ENCODE assay signal across 23 cellular contexts in genomic region chr5:140828402-140828737, GRCh38. TPM values are rescaled to one million over a fixed set of nuclear protein-coding genes. Genes with fewer than 3 reads are reported as not detected.
A peak's percentile ranks its signal among the peaks of the same experiment; 100 is the strongest.
DNase-seq lines count a peak whose midpoint lies in the region; ATAC-seq and TF ChIP-seq lines count a peak whose summit lies in the region.
"Had no signal": no experiment of that assay in that cellular context is flagged by ENCODE, and none has a peak within 500 bp of the region (broad histone marks: within the 10 kb centered on the region; RNA-seq: fewer than 3 reads in every experiment).

No MANE protein-coding gene starts in this region.

- H3K27ac Mint-ChIP-seq in MCF 10A (ENCODE audit: low read depth, unreplicated experiment), result no peak overlapping the region
- no peak overlapping the region for H3K27ac Mint-ChIP-seq in WTC11
- no peak overlapping the region for H3K27ac Mint-ChIP-seq in activated T-helper 17 cell treated with anti-CD3 and anti-CD28 coated beads, Interleukin-2, amount 50 U/mL, for 72 hours
- H3K27ac Mint-ChIP-seq: stimulated activated memory B cell treated with anti-CD40 and anti-IgM and Interleukin-4, amounts not matched to agents 10 μg/mL and 1 μg/mL and 100 μg/mL, for 72 hours had no signal

- POLR2A ChIA-PET in MCF 10A (lab: Yijun Ruan, JAX), result interaction anchor here (1.2 to 2.6 kb wide), 3 partner anchors 21 to 221 kb away, joined by 3 to 19 read pairs (median 8); no protein-coding TSS in a partner anchor
- POLR2A ChIA-PET in WTC11 (lab: Charles Lee), result no interaction called here

- H3K9me3 Mint-ChIP-seq in MCF 10A (ENCODE audit: unreplicated experiment), result peaks cover 9% of the 10 kb centered on the region
- H3K9me3 Mint-ChIP-seq in WTC11, result 0 out of 2 replicates have a peak, but pooled peaks cover 3% of the 10 kb centered on the region
- H3K9me3 Mint-ChIP-seq in activated T-helper 17 cell treated with anti-CD3 and anti-CD28 coated beads, Interleukin-2, amount 50 U/mL, for 72 hours, result peaks cover 12% of the 10 kb centered on the region

- H3K9me3 ChIP-seq in mammary epithelial cell (replicated peaks; ENCODE audit: insufficient read depth, low read length), result peaks cover 21% of the 10 kb centered on the region
- H3K9me3 ChIP-seq in upper lobe of right lung, result peaks cover 5% of the 10 kb centered on the region
- H3K9me3 ChIP-seq: HAP-1 had no signal

- dilution Hi-C loops in mammary epithelial cell (cut with HindIII; ENCODE audit: low sequenced_read_pairs), result no loop called here

- 55% methylated on average over 9 of the region's 12 CpGs for WGBS in mammary epithelial cell (ENCODE audit: low coverage, missing lambda C conversion rate)

- BruUV-seq in MCF 10A (replicated peaks; lab: Mats Ljungman, UMichigan) (no TSS peak), mammary epithelial cell (replicated peaks; lab: Mats Ljungman, UMichigan) (no TSS peak)

- no peaks in the 10 kb centered on the region for H3K36me3 ChIP-seq in mammary epithelial cell (ENCODE audit: insufficient read depth, low read length)
- H3K36me3 ChIP-seq in upper lobe of right lung, result no peaks in the 10 kb centered on the region
- H3K36me3 ChIP-seq: ascending aorta, HAP-1, left ventricle myocardium inferior, sigmoid colon had no signal

- DNase-seq in MCF 10A (ENCODE audit: unreplicated experiment) (peak; percentile 8), mammary epithelial cell (no peak), WTC11 (ENCODE audit: low spot score) (no peak), medulla oblongata (ENCODE audit: extremely low spot score) (peak; percentile 14), upper lobe of right lung (no peak), NCI-H748 treated with DMSO at 0.1 percent for 48 hours (lab: John Stamatoyannopoulos, UW) (no peak)
- DNase-seq in stimulated activated CD4-positive, alpha-beta T cell treated with anti-CD3 and anti-CD28 coated beads, Interleukin-4, amount 100 ng/mL, for 24 hours, result no peak
- DNase-seq: activated CD4-positive, alpha-beta T cell treated with anti-CD3 and anti-CD28 coated beads for 4 hours; activated T-cell treated with anti-CD3 and anti-CD28 coated beads, Interleukin-2, amount 50 U/mL, for 48 hours; COR-L47; left ventricle myocardium inferior; naive thymus-derived CD4-positive, alpha-beta T cell; NCI-H1694 treated with DMSO at 0.1 percent for 48 hours; NCI-H82; sigmoid colon had no signal

- intact Hi-C loops in MCF 10A (cut with micrococcal nuclease) (no loop called here), mammary epithelial cell (cut with micrococcal nuclease) (no loop called here), upper lobe of right lung (cut with DNase I) (no loop called here)

- peak overlapping the region; percentile 81 for H3K4me3 Mint-ChIP-seq in MCF 10A (ENCODE audit: unreplicated experiment)
- H3K4me3 Mint-ChIP-seq in WTC11, result peak overlapping the region; percentile 74
- H3K4me3 Mint-ChIP-seq in activated T-helper 17 cell treated with anti-CD3 and anti-CD28 coated beads, Interleukin-2, amount 50 U/mL, for 72 hours, result no peak overlapping the region
- H3K4me3 Mint-ChIP-seq: stimulated activated memory B cell treated with anti-CD40 and anti-IgM and Interleukin-4, amounts not matched to agents 10 μg/mL and 1 μg/mL and 100 μg/mL, for 72 hours had no signal

- H3K4me3 ChIP-seq in mammary epithelial cell (replicated peaks in 1 of 3; ENCODE audit: insufficient read depth in 1 of 3, low read depth in 2 of 3, low read length in 3 of 3), result peak overlapping the region in 1 of 3 experiments; percentile 31
- peak overlapping the region; percentile 6 for H3K4me3 ChIP-seq in upper lobe of right lung
- H3K4me3 ChIP-seq: HAP-1, hepatocyte, left ventricle myocardium inferior had no signal

- H3K4me1 ChIP-seq in mammary epithelial cell (ENCODE audit: insufficient read depth, low read length) (no peaks in the 10 kb centered on the region), upper lobe of right lung (no peaks in the 10 kb centered on the region)
- H3K4me1 ChIP-seq: ascending aorta, HAP-1, left ventricle myocardium inferior, sigmoid colon had no signal

- H3K27ac ChIP-seq in mammary epithelial cell (ENCODE audit: insufficient read depth, low read depth, low read length), result no peak overlapping the region
- H3K27ac ChIP-seq in upper lobe of right lung, result no peak overlapping the region
- H3K27ac ChIP-seq: ascending aorta, hepatocyte, KMS-11, left ventricle myocardium inferior, sigmoid colon had no signal

- CTCF ChIA-PET in MCF 10A (lab: Yijun Ruan, JAX), result interaction anchor here (0.8 to 3.8 kb wide), 7 partner anchors 10 to 735 kb away, joined by 3 to 27 read pairs (median 5); partner anchors contain the start of gene PCDHA4
- CTCF ChIA-PET in mammary epithelial cell (lab: Charles Lee; ENCODE audit: low non-redundant PET), result no interaction called here
- CTCF ChIA-PET in WTC11 (lab: Charles Lee), result interaction anchor here (0.6 to 3.6 kb wide), 12 partner anchors 13 to 299 kb away, joined by 3 to 32 read pairs (median 4); partner anchors contain the start of genes PCDHA1, PCDHA10, PCDHA2 and PCDHA4

- H2AFZ ChIP-seq in mammary epithelial cell (ENCODE audit: low read depth, low read length), result no peak overlapping the region
- H2AFZ ChIP-seq: hepatocyte had no signal

- ATAC-seq in WTC11 (peak; percentile 77), upper lobe of right lung (no peak)
- no peak for ATAC-seq in activated T-helper 17 cell treated with anti-CD3 and anti-CD28 coated beads, Interleukin-2, amount 50 U/mL, for 72 hours (replicated peaks)
- ATAC-seq: naive thymus-derived CD4-positive, alpha-beta T cell; stimulated activated memory B cell treated with anti-CD40 and anti-IgM and Interleukin-4, amounts not matched to agents 10 μg/mL and 1 μg/mL and 100 μg/mL, for 72 hours had no signal

- no peaks in the 10 kb centered on the region for H4K20me1 ChIP-seq in mammary epithelial cell (ENCODE audit: insufficient read depth, low read length)

- in situ Hi-C loops in mammary epithelial cell (cut with MboI; ENCODE audit: low sequenced_read_pairs in 2 of 2), result no loop called here

- H3K36me3 Mint-ChIP-seq in MCF 10A (ENCODE audit: insufficient read depth, unreplicated experiment), result peaks cover 5% of the 10 kb centered on the region
- peaks cover 14% of the 10 kb centered on the region for H3K36me3 Mint-ChIP-seq in WTC11
- no peaks in the 10 kb centered on the region for H3K36me3 Mint-ChIP-seq in activated T-helper 17 cell treated with anti-CD3 and anti-CD28 coated beads, Interleukin-2, amount 50 U/mL, for 72 hours (ENCODE audit: low read depth)
- H3K36me3 Mint-ChIP-seq: stimulated activated memory B cell treated with anti-CD40 and anti-IgM and Interleukin-4, amounts not matched to agents 10 μg/mL and 1 μg/mL and 100 μg/mL, for 72 hours had no signal

- H3K4me1 Mint-ChIP-seq in MCF 10A (ENCODE audit: insufficient read depth, unreplicated experiment), result no peaks in the 10 kb centered on the region
- peaks cover 4% of the 10 kb centered on the region; the same call in 1 of the 2 replicates for H3K4me1 Mint-ChIP-seq in WTC11
- H3K4me1 Mint-ChIP-seq in activated T-helper 17 cell treated with anti-CD3 and anti-CD28 coated beads, Interleukin-2, amount 50 U/mL, for 72 hours, result no peaks in the 10 kb centered on the region
- H3K4me1 Mint-ChIP-seq: naive thymus-derived CD4-positive, alpha-beta T cell; stimulated activated memory B cell treated with anti-CD40 and anti-IgM and Interleukin-4, amounts not matched to agents 10 μg/mL and 1 μg/mL and 100 μg/mL, for 72 hours had no signal

- H3K27me3 Mint-ChIP-seq in MCF 10A (ENCODE audit: insufficient read depth, unreplicated experiment), result no peaks in the 10 kb centered on the region
- no peaks in the 10 kb centered on the region for H3K27me3 Mint-ChIP-seq in WTC11 (ENCODE audit: low read depth)
- peaks cover 27% of the 10 kb centered on the region for H3K27me3 Mint-ChIP-seq in activated T-helper 17 cell treated with anti-CD3 and anti-CD28 coated beads, Interleukin-2, amount 50 U/mL, for 72 hours

- H3K4me2 ChIP-seq in mammary epithelial cell (ENCODE audit: insufficient read depth, low read depth, low read length), result no peak overlapping the region
- H3K4me2 ChIP-seq: hepatocyte, KMS-11 had no signal

- H3K79me2 ChIP-seq in mammary epithelial cell (ENCODE audit: insufficient read depth, low read length), result no peaks in the 10 kb centered on the region
- H3K79me2 ChIP-seq: hepatocyte had no signal

- H3K9ac ChIP-seq in mammary epithelial cell (ENCODE audit: insufficient read depth, low read length), result no peak overlapping the region
- H3K9ac ChIP-seq: KMS-11 had no signal

- peak; percentile 15 for TF ChIP-seq CTCF in MCF 10A (IDR thresholded peaks at IDR 0.05; ENCODE audit: unreplicated experiment)
- TF ChIP-seq CTCF in mammary epithelial cell (conservative IDR thresholded peaks at IDR 0.05 in 1 of 2, IDR thresholded peaks at IDR 0.05 in 1 of 2; ENCODE audit: extremely low read depth in 1 of 2, insufficient read depth in 1 of 2, low read depth in 1 of 2, low read length in 2 of 2), result no peak
- TF ChIP-seq CTCF in WTC11 (IDR thresholded peaks at IDR 0.05), result no peak
- TF ChIP-seq CTCF in upper lobe of right lung (IDR thresholded peaks at IDR 0.05), result no peak

- H3K27me3 ChIP-seq in mammary epithelial cell (ENCODE audit: insufficient read depth, low read length) (no peaks in the 10 kb centered on the region), upper lobe of right lung (peaks cover 17% of the 10 kb centered on the region)
- H3K27me3 ChIP-seq: ascending aorta, hepatocyte had no signal

RNA-seq across cellular contexts. Expression of gene PCDHA6, which starts 0.6 kb away (rescaled TPM):
- 1.0 and 1.5 TPM in 2 replicates for total RNA-seq in MCF 10A (2022)
- under 1 TPM; 0.49 to 0.67 TPM for total RNA-seq in mammary epithelial cell
- 0.18 TPM for polyA plus RNA-seq in mammary epithelial cell
- 3.2 TPM for polyA minus RNA-seq in mammary epithelial cell
- 2.0 to 2.4 TPM (median 2.4 TPM) in 3 replicates for total RNA-seq in WTC11 (2021)
- 0.64 TPM for total RNA-seq in upper lobe of right lung
- total RNA-seq in activated T-helper 17 cell treated with anti-CD3 and anti-CD28 coated beads, Interleukin-2, amount 50 U/mL, for 72 hours, result not detected
- total RNA-seq: ascending aorta; dermis microvascular lymphatic vessel endothelial cell; left ventricle myocardium inferior; naive thymus-derived CD4-positive, alpha-beta T cell; T-helper 2 cell treated with Interferon-gamma antibody and Interleukin-4, amounts not matched to agents 100 ng/mL and 5 ng/mL, for 36 hours had no signal
- polyA plus RNA-seq: naive thymus-derived CD4-positive, alpha-beta T cell had no signal

RNA-seq across cellular contexts. Expression of gene PCDHA7, which starts 5.7 kb away (rescaled TPM):
- total RNA-seq in MCF 10A (2022), result 0.40 and 0.69 TPM in 2 replicates
- total RNA-seq in mammary epithelial cell, result under 1 TPM; under 0.01 to 0.26 TPM
- 0.02 TPM for polyA plus RNA-seq in mammary epithelial cell
- not detected for polyA minus RNA-seq in mammary epithelial cell
- 2.3 to 2.7 TPM (median 2.4 TPM) in 3 replicates for total RNA-seq in WTC11 (2021)
- 0.35 TPM for total RNA-seq in upper lobe of right lung
- total RNA-seq in activated T-helper 17 cell treated with anti-CD3 and anti-CD28 coated beads, Interleukin-2, amount 50 U/mL, for 72 hours, result not detected
- total RNA-seq: ascending aorta; left ventricle myocardium inferior; naive thymus-derived CD4-positive, alpha-beta T cell; T-helper 2 cell treated with Interferon-gamma antibody and Interleukin-4, amounts not matched to agents 100 ng/mL and 5 ng/mL, for 36 hours had no signal
- polyA plus RNA-seq: naive thymus-derived CD4-positive, alpha-beta T cell had no signal

RNA-seq across cellular contexts. Expression of gene PCDHA5, which starts 7.0 kb away (rescaled TPM):
- total RNA-seq in MCF 10A (2022), result 0.12 and 0.22 TPM in 2 replicates
- under 1 TPM; 0.17 to 0.38 TPM for total RNA-seq in mammary epithelial cell
- polyA plus RNA-seq in mammary epithelial cell, result not detected
- not detected for polyA minus RNA-seq in mammary epithelial cell
- 0.85 to 0.94 TPM (median 0.90 TPM) in 3 replicates for total RNA-seq in WTC11 (2021)
- 0.43 TPM for total RNA-seq in upper lobe of right lung
- not detected for total RNA-seq in activated T-helper 17 cell treated with anti-CD3 and anti-CD28 coated beads, Interleukin-2, amount 50 U/mL, for 72 hours
- total RNA-seq: ascending aorta; left ventricle myocardium inferior; naive thymus-derived CD4-positive, alpha-beta T cell; T-helper 2 cell treated with Interferon-gamma antibody and Interleukin-4, amounts not matched to agents 100 ng/mL and 5 ng/mL, for 36 hours had no signal
- polyA plus RNA-seq: naive thymus-derived CD4-positive, alpha-beta T cell had no signal

RNA-seq across cellular contexts. Expression of gene PCDHA8, which starts 12.6 kb away (rescaled TPM):
- total RNA-seq in MCF 10A (2022), result 0.25 TPM in 1 of 2 replicates, not detected in the other
- under 1 TPM in 1 of 2 donors, not detected in 1; under 0.01 TPM for total RNA-seq in mammary epithelial cell
- polyA plus RNA-seq in mammary epithelial cell, result not detected
- polyA minus RNA-seq in mammary epithelial cell, result not detected
- total RNA-seq in WTC11 (2021), result 0.85 to 1.3 TPM (median 1.3 TPM) in 3 replicates
- 0.49 TPM for total RNA-seq in upper lobe of right lung
- total RNA-seq in activated T-helper 17 cell treated with anti-CD3 and anti-CD28 coated beads, Interleukin-2, amount 50 U/mL, for 72 hours, result not detected
- total RNA-seq: ascending aorta; dermis microvascular lymphatic vessel endothelial cell; left ventricle myocardium inferior; naive thymus-derived CD4-positive, alpha-beta T cell; T-helper 2 cell treated with Interferon-gamma antibody and Interleukin-4, amounts not matched to agents 100 ng/mL and 5 ng/mL, for 36 hours had no signal
- polyA plus RNA-seq: naive thymus-derived CD4-positive, alpha-beta T cell; sigmoid colon had no signal

RNA-seq across cellular contexts. Expression of gene PCDHA9, which starts 19.8 kb away (rescaled TPM):
- total RNA-seq in MCF 10A (2022) (0.25 and 0.28 TPM in 2 replicates), mammary epithelial cell (under 1 TPM; 0.07 to 0.83 TPM), WTC11 (2021) (1.1 to 1.5 TPM (median 1.4 TPM) in 3 replicates), upper lobe of right lung (0.20 TPM)
- not detected for polyA plus RNA-seq in mammary epithelial cell
- polyA minus RNA-seq in mammary epithelial cell, result not detected
- not detected for total RNA-seq in activated T-helper 17 cell treated with anti-CD3 and anti-CD28 coated beads, Interleukin-2, amount 50 U/mL, for 72 hours
- total RNA-seq: ascending aorta; left ventricle myocardium inferior; naive thymus-derived CD4-positive, alpha-beta T cell; T-helper 2 cell treated with Interferon-gamma antibody and Interleukin-4, amounts not matched to agents 100 ng/mL and 5 ng/mL, for 36 hours had no signal
- polyA plus RNA-seq: naive thymus-derived CD4-positive, alpha-beta T cell had no signal

Comparison
In these comparisons a context has a peak if more than half of its experiments do, and no peak if none do; other contexts are left out.
1. DNase-seq: peak in MCF 10A (single experiment) and medulla oblongata (single experiment); none in mammary epithelial cell (single experiment), WTC11 (single experiment), upper lobe of right lung (single experiment), stimulated activated CD4-positive, alpha-beta T cell treated with anti-CD3 and anti-CD28 coated beads, Interleukin-4, amount 100 ng/mL, for 24 hours (single experiment) and NCI-H748 treated with DMSO at 0.1 percent for 48 hours (single experiment).